19 cellular contexts compared by ENCODE assay signal in the genomic region with DNA sequence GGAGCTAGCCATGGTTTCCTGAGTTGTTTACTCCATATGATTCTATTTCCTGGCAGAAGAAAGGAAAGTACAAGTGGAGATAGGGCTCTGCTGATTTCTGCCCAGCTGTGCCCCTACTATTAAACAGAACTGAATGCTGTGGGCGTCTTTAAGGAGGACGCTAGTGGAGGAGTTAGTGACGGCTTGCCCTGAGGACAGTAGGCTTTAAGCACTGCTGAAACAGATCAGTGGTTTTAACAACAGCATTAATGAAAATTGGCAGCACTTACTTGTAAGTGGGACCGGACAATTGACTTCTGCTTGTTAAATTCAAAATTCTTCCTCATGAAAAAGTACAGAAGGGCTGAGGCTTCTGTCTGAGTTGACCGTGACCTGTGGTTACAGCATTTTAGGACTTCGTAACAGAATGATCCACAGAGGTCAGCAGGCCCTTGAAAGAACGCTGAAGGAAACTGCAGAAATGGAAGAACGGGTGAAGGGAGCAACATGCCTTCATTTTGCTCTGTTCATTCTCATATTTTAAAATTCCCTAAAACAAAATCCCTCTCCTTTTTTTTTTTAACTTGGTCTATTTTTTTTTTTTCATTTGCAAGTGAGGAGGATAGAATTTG.
DNase-seq lines count a peak whose midpoint lies in the region; ATAC-seq lines count a peak whose summit lies in the region.
"Had no signal": no experiment of that assay in that cellular context is flagged by ENCODE, and none has a peak within 500 bp of the region (broad histone marks: within the 10 kb centered on the region; RNA-seq: fewer than 3 reads in every experiment).

No MANE protein-coding gene starts in this region.

- no peaks in the 10 kb centered on the region for H3K27me3 Mint-ChIP-seq in CD4-positive, CD25-positive, alpha-beta regulatory T cell
- H3K27me3 Mint-ChIP-seq in activated T-helper 2 cell treated with anti-CD3 and anti-CD28 coated beads, Interferon-gamma antibody, Interleukin-2, Interleukin-4, amounts not matched to agents 10 μg/mL and 5 μg/mL and 100 μg/mL, durations not matched to agents 14 hours and 24 hours and 36 hours (ENCODE audit: low read depth): no peaks in the 10 kb centered on the region
- no peaks in the 10 kb centered on the region for H3K27me3 Mint-ChIP-seq in naive thymus-derived CD8-positive, alpha-beta T cell
- H3K27me3 Mint-ChIP-seq: CD8-positive, alpha-beta memory T cell had no signal

- no peaks in the 10 kb centered on the region for H3K9me3 ChIP-seq in CD4-positive, CD25-positive, alpha-beta regulatory T cell (ENCODE audit: control insufficient read depth in 2 of 2, low read length in 2 of 2)

- POLR2A ChIA-PET in naive thymus-derived CD8-positive, alpha-beta T cell (lab: Charles Lee): no interaction called here

- peaks cover 70% of the 10 kb centered on the region for H3K36me3 Mint-ChIP-seq in CD4-positive, CD25-positive, alpha-beta regulatory T cell
- peaks cover 86% of the 10 kb centered on the region for H3K36me3 Mint-ChIP-seq in activated T-helper 2 cell treated with anti-CD3 and anti-CD28 coated beads, Interferon-gamma antibody, Interleukin-2, Interleukin-4, amounts not matched to agents 10 μg/mL and 5 μg/mL and 100 μg/mL, durations not matched to agents 14 hours and 24 hours and 36 hours (ENCODE audit: low read depth)
- H3K36me3 Mint-ChIP-seq in naive thymus-derived CD8-positive, alpha-beta T cell: peaks cover 11 to 94% (median 38%) of the 10 kb centered on the region in 3 donors

- no peaks in the 10 kb centered on the region for H3K4me1 ChIP-seq in CD4-positive, CD25-positive, alpha-beta regulatory T cell (ENCODE audit: control insufficient read depth, insufficient read depth, low read length, poor library complexity, severe bottlenecking)

- peaks cover 93% of the 10 kb centered on the region for H3K36me3 ChIP-seq in CD4-positive, CD25-positive, alpha-beta regulatory T cell (ENCODE audit: control insufficient read depth, insufficient read depth, low read length)

- DNase-seq in NCI-H82 (lab: John Stamatoyannopoulos, UW) (peak; percentile 10), NCI-H82 treated with DMSO at 0.1 percent for 48 hours (lab: John Stamatoyannopoulos, UW; ENCODE audit: unreplicated experiment) (no peak)
- DNase-seq in CD4-positive, CD25-positive, alpha-beta regulatory T cell: no peak
- no peak for DNase-seq in activated T-helper 2 cell treated with anti-CD3 and anti-CD28 coated beads, Interferon-gamma antibody, Interleukin-2, Interleukin-4, amounts not matched to agents 10 μg/mL and 5 μg/mL and 100 μg/mL, durations not matched to agents 14 hours and 24 hours and 36 hours (ENCODE audit: low spot score)
- DNase-seq in naive thymus-derived CD8-positive, alpha-beta T cell: no peak
- no peak for DNase-seq in stimulated activated naive CD4-positive, alpha-beta T cell (lab: John Stamatoyannopoulos, UW)
- DNase-seq: 8988T; CD8-positive, alpha-beta memory T cell; DND-41; GOT3; KG1; NCI-H1436 treated with DMSO at 0.1 percent for 48 hours; NCI-H2081; NCI-H345; NCI-H526; OCI-M1; RPMI8226 had no signal

- intact Hi-C loops in activated T-helper 2 cell treated with anti-CD3 and anti-CD28 coated beads, Interferon-gamma antibody, Interleukin-2, Interleukin-4, amounts not matched to agents 10 μg/mL and 5 μg/mL and 100 μg/mL, durations not matched to agents 14 hours and 24 hours and 36 hours (cut with micrococcal nuclease): no loop called here

- H3K4me3 ChIP-seq in CD4-positive, CD25-positive, alpha-beta regulatory T cell (ENCODE audit: low read depth, low read length): no peak overlapping the region

- no peak overlapping the region for H3K27ac ChIP-seq in CD4-positive, CD25-positive, alpha-beta regulatory T cell (ENCODE audit: insufficient read depth, low read length, poor library complexity, severe bottlenecking)

- peak overlapping the region in 2 of 3 donors; percentile 22 to 76 for H3K27ac Mint-ChIP-seq in CD4-positive, CD25-positive, alpha-beta regulatory T cell
- H3K27ac Mint-ChIP-seq in activated T-helper 2 cell treated with anti-CD3 and anti-CD28 coated beads, Interferon-gamma antibody, Interleukin-2, Interleukin-4, amounts not matched to agents 10 μg/mL and 5 μg/mL and 100 μg/mL, durations not matched to agents 14 hours and 24 hours and 36 hours: peak overlapping the region; percentile 2
- H3K27ac Mint-ChIP-seq in naive thymus-derived CD8-positive, alpha-beta T cell: peak overlapping the region in 6 of 10 donors; percentile 2 to 73 (median 39)

- H3K27me3 ChIP-seq in CD4-positive, CD25-positive, alpha-beta regulatory T cell (ENCODE audit: control insufficient read depth, insufficient read depth, low read length): no peaks in the 10 kb centered on the region

- H3K4me1 Mint-ChIP-seq in CD4-positive, CD25-positive, alpha-beta regulatory T cell: no peaks in the 10 kb centered on the region
- no peaks in the 10 kb centered on the region for H3K4me1 Mint-ChIP-seq in activated T-helper 2 cell treated with anti-CD3 and anti-CD28 coated beads, Interferon-gamma antibody, Interleukin-2, Interleukin-4, amounts not matched to agents 10 μg/mL and 5 μg/mL and 100 μg/mL, durations not matched to agents 14 hours and 24 hours and 36 hours (ENCODE audit: low read depth)
- H3K4me1 Mint-ChIP-seq in naive thymus-derived CD8-positive, alpha-beta T cell: peaks cover 0 to 8% (median under 1%) of the 10 kb centered on the region in 4 donors
- H3K4me1 Mint-ChIP-seq: CD8-positive, alpha-beta memory T cell had no signal

- H3K9me3 Mint-ChIP-seq in CD4-positive, CD25-positive, alpha-beta regulatory T cell: no peaks in the 10 kb centered on the region
- H3K9me3 Mint-ChIP-seq in activated T-helper 2 cell treated with anti-CD3 and anti-CD28 coated beads, Interferon-gamma antibody, Interleukin-2, Interleukin-4, amounts not matched to agents 10 μg/mL and 5 μg/mL and 100 μg/mL, durations not matched to agents 14 hours and 24 hours and 36 hours: no peaks in the 10 kb centered on the region
- no peaks in the 10 kb centered on the region for H3K9me3 Mint-ChIP-seq in naive thymus-derived CD8-positive, alpha-beta T cell
- H3K9me3 Mint-ChIP-seq: CD8-positive, alpha-beta memory T cell had no signal

- no peak overlapping the region for H3K4me3 Mint-ChIP-seq in CD4-positive, CD25-positive, alpha-beta regulatory T cell
- H3K4me3 Mint-ChIP-seq in activated T-helper 2 cell treated with anti-CD3 and anti-CD28 coated beads, Interferon-gamma antibody, Interleukin-2, Interleukin-4, amounts not matched to agents 10 μg/mL and 5 μg/mL and 100 μg/mL, durations not matched to agents 14 hours and 24 hours and 36 hours (ENCODE audit: low read depth): no peak overlapping the region
- H3K4me3 Mint-ChIP-seq in naive thymus-derived CD8-positive, alpha-beta T cell: peak overlapping the region in 1 of 10 donors; percentile 20
- H3K4me3 Mint-ChIP-seq: CD8-positive, alpha-beta memory T cell had no signal

- ATAC-seq in CD4-positive, CD25-positive, alpha-beta regulatory T cell (ENCODE audit: low read depth in 2 of 2): no peak
- no peak for ATAC-seq in naive thymus-derived CD8-positive, alpha-beta T cell
- no peak for ATAC-seq in HG03378 (IDR thresholded peaks at IDR 0.05; ENCODE audit: unreplicated experiment)
- ATAC-seq in GM21723 (IDR thresholded peaks at IDR 0.05; ENCODE audit: unreplicated experiment): no peak
